ENCODE assay signal across 19 cellular contexts in the genomic region with DNA sequence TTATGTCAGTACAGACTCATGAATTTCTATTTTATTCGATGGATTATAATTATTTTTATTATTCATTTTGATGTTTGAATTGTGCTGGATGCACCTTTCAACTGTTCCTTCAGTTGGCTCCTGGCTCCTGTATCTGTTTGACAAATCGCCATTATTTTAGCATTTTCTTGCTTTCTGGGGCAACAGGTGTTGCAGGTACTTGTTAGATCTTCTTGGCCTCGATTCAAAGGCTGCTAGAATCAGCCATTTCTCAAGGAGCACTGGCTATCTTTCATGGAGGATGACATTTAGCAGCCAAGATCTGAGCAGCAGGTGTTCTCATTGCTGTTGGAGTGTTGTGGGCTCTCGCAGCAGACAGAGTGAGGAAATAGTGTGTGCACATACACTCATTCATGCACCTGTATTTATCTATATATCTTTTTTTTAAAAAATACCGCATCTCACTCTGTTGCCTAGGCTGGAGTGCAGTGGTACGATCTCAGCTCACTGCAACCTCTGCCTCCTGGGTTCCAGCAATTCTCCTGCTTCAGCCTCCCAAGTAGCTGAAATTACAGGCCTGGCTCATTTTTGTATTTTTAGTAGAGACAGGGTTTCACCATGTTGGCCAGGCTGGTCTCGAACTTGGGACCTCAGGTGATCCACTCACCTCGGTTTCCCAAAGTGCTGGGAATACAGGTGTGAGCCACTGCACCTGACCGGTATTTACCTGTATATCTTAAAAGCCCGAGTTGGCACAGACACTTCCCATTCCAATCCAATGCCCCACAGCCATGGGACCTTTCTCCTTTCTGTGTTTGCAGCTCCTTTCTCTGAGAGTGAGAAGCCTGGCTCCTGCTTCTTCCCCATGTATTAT. TPM values are rescaled to one million over a fixed set of nuclear protein-coding genes. Genes with fewer than 3 reads are reported as not detected.
DNase-seq lines count a peak whose midpoint lies in the region; ATAC-seq, FAIRE-seq and TF ChIP-seq lines count a peak whose summit lies in the region.
"Had no signal": no experiment of that assay in that cellular context is flagged by ENCODE, and none has a peak within 500 bp of the region (broad histone marks: within the 10 kb centered on the region; RNA-seq: fewer than 3 reads in every experiment).

No MANE protein-coding gene starts in this region.

- TF ChIP-seq CTCF in D721Med (IDR thresholded peaks at IDR 0.05; ENCODE audit: insufficient read depth, missing control alignments), result no peak

- FAIRE-seq in D721Med (lab: Jason Lieb, UNC), result no peak

- H3K4me1 Mint-ChIP-seq in activated naive CD8-positive, alpha-beta T cell treated with anti-CD3 and anti-CD28 coated beads, Interleukin-2, amount 10 ng/mL, durations not matched to agents 7 days and 5 days, result peaks cover 42% of the 10 kb centered on the region
- peaks cover 53% of the 10 kb centered on the region for H3K4me1 Mint-ChIP-seq in activated naive CD8-positive, alpha-beta T cell treated with anti-CD3 and anti-CD28 coated beads for 36 hours
- H3K4me1 Mint-ChIP-seq in T-cell, result peaks cover 79 to 82% (median 80%) of the 10 kb centered on the region in 3 donors

- no peaks in the 10 kb centered on the region for H3K27me3 Mint-ChIP-seq in activated naive CD8-positive, alpha-beta T cell treated with anti-CD3 and anti-CD28 coated beads, Interleukin-2, amount 10 ng/mL, durations not matched to agents 7 days and 5 days
- no peaks in the 10 kb centered on the region for H3K27me3 Mint-ChIP-seq in activated naive CD8-positive, alpha-beta T cell treated with anti-CD3 and anti-CD28 coated beads for 36 hours
- H3K27me3 Mint-ChIP-seq in T-cell, result no peaks in the 10 kb centered on the region

- peaks cover 11% of the 10 kb centered on the region for H3K36me3 Mint-ChIP-seq in activated naive CD8-positive, alpha-beta T cell treated with anti-CD3 and anti-CD28 coated beads, Interleukin-2, amount 10 ng/mL, durations not matched to agents 7 days and 5 days
- H3K36me3 Mint-ChIP-seq in activated naive CD8-positive, alpha-beta T cell treated with anti-CD3 and anti-CD28 coated beads for 36 hours, result peaks cover 7% of the 10 kb centered on the region
- peaks cover 17% of the 10 kb centered on the region for H3K36me3 Mint-ChIP-seq in T-cell

- H3K27ac Mint-ChIP-seq in activated naive CD8-positive, alpha-beta T cell treated with anti-CD3 and anti-CD28 coated beads, Interleukin-2, amount 10 ng/mL, durations not matched to agents 7 days and 5 days, result no peak overlapping the region
- no peak overlapping the region for H3K27ac Mint-ChIP-seq in activated naive CD8-positive, alpha-beta T cell treated with anti-CD3 and anti-CD28 coated beads for 36 hours
- peak overlapping the region; percentile 34 to 55 for H3K27ac Mint-ChIP-seq in T-cell

- no peaks in the 10 kb centered on the region for H3K9me3 Mint-ChIP-seq in activated naive CD8-positive, alpha-beta T cell treated with anti-CD3 and anti-CD28 coated beads, Interleukin-2, amount 10 ng/mL, durations not matched to agents 7 days and 5 days
- no peaks in the 10 kb centered on the region for H3K9me3 Mint-ChIP-seq in activated naive CD8-positive, alpha-beta T cell treated with anti-CD3 and anti-CD28 coated beads for 36 hours
- no peaks in the 10 kb centered on the region for H3K9me3 Mint-ChIP-seq in T-cell
- H3K9me3 Mint-ChIP-seq: activated T-cell treated with anti-CD3 and anti-CD28 coated beads, Interleukin-2, amount 50 U/mL, for 4 hours had no signal

- CTCF ChIA-PET in T-cell (lab: Charles Lee), result interaction anchor here in 1 of 2 donors (0.7 kb wide), 1 partner anchor 10 kb away, joined by 5 read pairs; no protein-coding TSS in a partner anchor

- no peak overlapping the region for H3K4me3 Mint-ChIP-seq in activated naive CD8-positive, alpha-beta T cell treated with anti-CD3 and anti-CD28 coated beads, Interleukin-2, amount 10 ng/mL, durations not matched to agents 7 days and 5 days
- no peak overlapping the region for H3K4me3 Mint-ChIP-seq in activated naive CD8-positive, alpha-beta T cell treated with anti-CD3 and anti-CD28 coated beads for 36 hours
- peak overlapping the region in 1 of 3 donors; percentile 47 for H3K4me3 Mint-ChIP-seq in T-cell
- H3K4me3 Mint-ChIP-seq: activated T-cell treated with anti-CD3 and anti-CD28 coated beads, Interleukin-2, amount 50 U/mL, for 4 hours had no signal

- ATAC-seq in activated naive CD8-positive, alpha-beta T cell treated with anti-CD3 and anti-CD28 coated beads, Interleukin-2, amount 10 ng/mL, durations not matched to agents 7 days and 5 days (ENCODE audit: low read depth), result no peak
- ATAC-seq in T-cell (replicated peaks in 1 of 4) (no peak), HG03095 (IDR thresholded peaks at IDR 0.05; ENCODE audit: unreplicated experiment) (no peak)
- ATAC-seq: activated T-cell treated with anti-CD3 and anti-CD28 coated beads, Interleukin-2, amount 50 U/mL, for 4 hours; GM12878 had no signal

- POLR2A ChIA-PET in activated naive CD8-positive, alpha-beta T cell treated with anti-CD3 and anti-CD28 coated beads, Interleukin-2, amount 10 ng/mL, durations not matched to agents 7 days and 5 days (lab: Charles Lee), result no interaction called here
- POLR2A ChIA-PET in T-cell (lab: Charles Lee), result interaction anchor here in 1 of 2 donors (0.7 kb wide), 1 partner anchor 37 kb away, joined by 4 read pairs; no protein-coding TSS in a partner anchor

- DNase-seq in activated naive CD8-positive, alpha-beta T cell treated with anti-CD3 and anti-CD28 coated beads, Interleukin-2, amount 10 ng/mL, durations not matched to agents 7 days and 5 days, result peak; percentile 4
- no peak for DNase-seq in activated naive CD8-positive, alpha-beta T cell treated with anti-CD3 and anti-CD28 coated beads for 36 hours
- no peak for DNase-seq in T-cell
- peak; percentile 20 for DNase-seq in mesenteric fat pad (ENCODE audit: low spot score)
- no peak for DNase-seq in NK-92 treated with Interleukin-12 subunit alpha and Interleukin-12 subunit beta, amount 100 ng/mL, for 24 hours (lab: John Stamatoyannopoulos, UW)
- no peak for DNase-seq in D721Med (ENCODE audit: insufficient read length, low spot score)
- no peak for DNase-seq in central memory CD4-positive, alpha-beta T cell
- DNase-seq: activated CD4-positive, alpha-beta T cell treated with anti-CD3 and anti-CD28 coated beads, Interleukin-2, amount 50 U/mL, for 4 hours; activated T-cell treated with anti-CD3 and anti-CD28 coated beads, Interleukin-2, amount 50 U/mL, for 4 hours; anterior cingulate cortex; Calu3; GDM1; IMR-90; mesendoderm; NCI-H2107; stomach; SW 1271 had no signal

RNA-seq across cellular contexts. Expression of a gene that starts 52.3 kb away (rescaled TPM):
- total RNA-seq in activated naive CD8-positive, alpha-beta T cell treated with anti-CD3 and anti-CD28 coated beads, Interleukin-2, amount 10 ng/mL, durations not matched to agents 7 days and 5 days, result 100 to 1,000 TPM; 129 to 135 TPM
- 10 to 100 TPM; 38.7 to 41.8 TPM for total RNA-seq in activated naive CD8-positive, alpha-beta T cell treated with anti-CD3 and anti-CD28 coated beads for 36 hours
- total RNA-seq in T-cell (100 to 1,000 TPM; 108 to 216 (median 135) TPM), mesenteric fat pad (28.8 TPM)
- total RNA-seq: Calu3 had no signal

Comparison
In these comparisons a context has a peak if more than half of its experiments do, and no peak if none do; other contexts are left out.
1. DNase-seq: peak in activated naive CD8-positive, alpha-beta T cell treated with anti-CD3 and anti-CD28 coated beads, Interleukin-2, amount 10 ng/mL, durations not matched to agents 7 days and 5 days (single experiment) and mesenteric fat pad (single experiment); none in activated naive CD8-positive, alpha-beta T cell treated with anti-CD3 and anti-CD28 coated beads for 36 hours (single experiment), T-cell (0 of 34), NK-92 treated with Interleukin-12 subunit alpha and Interleukin-12 subunit beta, amount 100 ng/mL, for 24 hours (single experiment), D721Med (single experiment) and central memory CD4-positive, alpha-beta T cell (single experiment).
2. H3K27ac Mint-ChIP-seq: peak in T-cell (2 of 2); none in activated naive CD8-positive, alpha-beta T cell treated with anti-CD3 and anti-CD28 coated beads, Interleukin-2, amount 10 ng/mL, durations not matched to agents 7 days and 5 days (single experiment) and activated naive CD8-positive, alpha-beta T cell treated with anti-CD3 and anti-CD28 coated beads for 36 hours (single experiment).